Comparison of ENCODE assay signal across 28 cellular contexts in genomic region chr3:72327008-72327407, GRCh38.
"Had no signal": no experiment of that assay in that cellular context is flagged by ENCODE, and none has a peak within 500 bp of the region (broad histone marks: within the 10 kb centered on the region; RNA-seq: fewer than 3 reads in every experiment).

No MANE protein-coding gene starts in this region.

- H3K9me3 Mint-ChIP-seq: type B pancreatic cell had no signal

- H3K4me3 Mint-ChIP-seq: stimulated activated effector memory CD8-positive, alpha-beta T cell treated with anti-CD3 and anti-CD28 coated beads, Interleukin-12 subunit alpha, Interleukin-12 subunit beta, amount 100 ng/mL, for 72 hours; stimulated activated memory B cell treated with anti-CD40 and anti-IgM and Interleukin-4, amounts not matched to agents 10 μg/mL and 1 μg/mL and 100 μg/mL, for 72 hours; stimulated activated naive B cell treated with anti-CD40 and anti-IgM and Interleukin-4, amounts not matched to agents 10 μg/mL and 1 μg/mL and 100 μg/mL, for 72 hours; stimulated activated naive CD8-positive, alpha-beta T cell treated with anti-CD3 and anti-CD28 coated beads, Interleukin-15, amount 100 ng/mL, for 72 hours; stimulated activated naive CD8-positive, alpha-beta T cell treated with anti-CD3 and anti-CD28 coated beads, Interleukin-15, Interleukin-2, amounts not matched to agents 100 ng/mL and 50 ng/mL, for 24 hours; type B pancreatic cell had no signal

- H3K4me3 ChIP-seq: stomach, suprapubic skin, testis, thoracic aorta, thyroid gland, tibial artery, tibial nerve, transverse colon, upper lobe of left lung, upper lobe of right lung, uterus, vagina had no signal

- H3K36me3 ChIP-seq: stomach, suprapubic skin, thoracic aorta, thyroid gland, tibial artery, tibial nerve, transverse colon, upper lobe of left lung, upper lobe of right lung, uterus, vagina had no signal

- ATAC-seq: stimulated activated effector memory CD8-positive, alpha-beta T cell treated with anti-CD3 and anti-CD28 coated beads, Interleukin-12 subunit alpha, Interleukin-12 subunit beta, amount 100 ng/mL, for 72 hours; stimulated activated memory B cell treated with anti-CD40 and anti-IgM and Interleukin-4, amounts not matched to agents 10 μg/mL and 1 μg/mL and 100 μg/mL, for 72 hours; stimulated activated naive B cell treated with anti-CD40 and anti-IgM and Interleukin-4, amounts not matched to agents 10 μg/mL and 1 μg/mL and 100 μg/mL, for 72 hours; stimulated activated naive CD8-positive, alpha-beta T cell treated with anti-CD3 and anti-CD28 coated beads, Interleukin-15, amount 100 ng/mL, for 72 hours; stimulated activated naive CD8-positive, alpha-beta T cell treated with anti-CD3 and anti-CD28 coated beads, Interleukin-15, Interleukin-2, amounts not matched to agents 100 U/mL and 50 U/mL, for 24 hours; upper lobe of right lung had no signal

- H3K27me3 ChIP-seq: stomach, testis, thyroid gland, tibial artery, tibial nerve, transverse colon, upper lobe of left lung, upper lobe of right lung, uterus, vagina had no signal

- H3K4me1 Mint-ChIP-seq: stimulated activated effector memory CD8-positive, alpha-beta T cell treated with anti-CD3 and anti-CD28 coated beads, Interleukin-12 subunit alpha, Interleukin-12 subunit beta, amount 100 ng/mL, for 72 hours; stimulated activated memory B cell treated with anti-CD40 and anti-IgM and Interleukin-4, amounts not matched to agents 10 μg/mL and 1 μg/mL and 100 μg/mL, for 72 hours had no signal

- DNase-seq: stimulated activated CD4-positive, alpha-beta T cell treated with anti-CD3 and anti-CD28 coated beads, Interleukin-2, amount 100 ng/mL, for 48 hours; stimulated activated CD4-positive, alpha-beta T cell treated with anti-CD3 and anti-CD28 coated beads, Interleukin-4, amount 100 ng/mL, for 1 hour; stimulated activated CD4-positive, alpha-beta T cell treated with anti-CD3 and anti-CD28 coated beads, Interleukin-4, amount 100 ng/mL, for 24 hours; stimulated activated CD4-positive, alpha-beta T cell treated with anti-CD3 and anti-CD28 coated beads, Interleukin-4, amount 100 ng/mL, for 4 hours; stimulated activated CD8-positive, alpha-beta memory T cell treated with anti-CD3 and anti-CD28 coated beads, Interleukin-4, amount 100 ng/mL, for 48 hours; stimulated activated naive B cell treated with anti-CD40 and anti-IgM and Interleukin-4, amounts not matched to agents 10 μg/mL and 1 μg/mL and 100 μg/mL, for 72 hours; stimulated activated naive CD4-positive, alpha-beta T cell; stimulated activated naive CD4-positive, alpha-beta T cell treated with Interleukin-2 at 50 U/mL for 16 hours; stimulated activated naive CD8-positive, alpha-beta T cell treated with anti-CD3 and anti-CD28 coated beads, Interleukin-15, amount 100 ng/mL, for 72 hours; stimulated activated naive CD8-positive, alpha-beta T cell treated with anti-CD3 and anti-CD28 coated beads, Interleukin-15, Interleukin-2, amounts not matched to agents 100 U/mL and 50 U/mL, for 24 hours; stomach; substantia nigra; testis; thyroid gland; tibial artery; transverse colon; trophoblast cell; upper lobe of left lung; upper lobe of right lung; uterus had no signal

- H3K4me1 ChIP-seq: upper lobe of right lung, uterus had no signal

- H3K9me3 ChIP-seq: stomach, suprapubic skin, testis, thoracic aorta, thyroid gland, tibial artery, transverse colon, upper lobe of left lung, upper lobe of right lung, uterus, vagina had no signal

- H3K27ac Mint-ChIP-seq: stimulated activated effector memory CD8-positive, alpha-beta T cell treated with anti-CD3 and anti-CD28 coated beads, Interleukin-12 subunit alpha, Interleukin-12 subunit beta, amount 100 ng/mL, for 72 hours; stimulated activated memory B cell treated with anti-CD40 and anti-IgM and Interleukin-4, amounts not matched to agents 10 μg/mL and 1 μg/mL and 100 μg/mL, for 72 hours; stimulated activated naive B cell treated with anti-CD40 and anti-IgM and Interleukin-4, amounts not matched to agents 10 μg/mL and 1 μg/mL and 100 μg/mL, for 72 hours; stimulated activated naive CD8-positive, alpha-beta T cell treated with anti-CD3 and anti-CD28 coated beads, Interleukin-15, amount 100 ng/mL, for 72 hours; stimulated activated naive CD8-positive, alpha-beta T cell treated with anti-CD3 and anti-CD28 coated beads, Interleukin-15, Interleukin-2, amounts not matched to agents 100 ng/mL and 50 ng/mL, for 24 hours; type B pancreatic cell had no signal

- H3K27ac ChIP-seq: stomach, suprapubic skin, testis, thoracic aorta, thyroid gland, tibial artery, tibial nerve, transverse colon, upper lobe of left lung, upper lobe of right lung, uterus, vagina had no signal

- H3K36me3 Mint-ChIP-seq: stimulated activated effector memory CD8-positive, alpha-beta T cell treated with anti-CD3 and anti-CD28 coated beads, Interleukin-12 subunit alpha, Interleukin-12 subunit beta, amount 100 ng/mL, for 72 hours; stimulated activated memory B cell treated with anti-CD40 and anti-IgM and Interleukin-4, amounts not matched to agents 10 μg/mL and 1 μg/mL and 100 μg/mL, for 72 hours; stimulated activated naive B cell treated with anti-CD40 and anti-IgM and Interleukin-4, amounts not matched to agents 10 μg/mL and 1 μg/mL and 100 μg/mL, for 72 hours had no signal
